In genomic region chr7:30521532-30521931, GRCh38 we compare ENCODE assay signal across 13 cellular contexts. TPM values are rescaled to one million over a fixed set of nuclear protein-coding genes. Genes with fewer than 3 reads are reported as not detected.
A peak's percentile ranks its signal among the peaks of the same experiment; 100 is the strongest.
DNase-seq lines count a peak whose midpoint lies in the region; ATAC-seq and TF ChIP-seq lines count a peak whose summit lies in the region.
"Had no signal": no experiment of that assay in that cellular context is flagged by ENCODE, and none has a peak within 500 bp of the region (broad histone marks: within the 10 kb centered on the region; RNA-seq: fewer than 3 reads in every experiment).

No MANE protein-coding gene starts in this region.

- intact Hi-C loops in CD8-positive, alpha-beta T cell (cut with DNase I, micrococcal nuclease): no loop called here
- intact Hi-C loops in PC-9 (cut with micrococcal nuclease; ENCODE audit: unreplicated experiment): no loop called here

- peak overlapping the region; percentile 67 for H3K4me2 ChIP-seq in PC-9

- peaks cover 17% of the 10 kb centered on the region for H3K36me3 Mint-ChIP-seq in CD8-positive, alpha-beta T cell
- H3K36me3 Mint-ChIP-seq in progenitor cell of endocrine pancreas (ENCODE audit: insufficient read depth) (no peaks in the 10 kb centered on the region), WTC11 (no peaks in the 10 kb centered on the region)

- H3K27ac Mint-ChIP-seq in CD8-positive, alpha-beta T cell: peak overlapping the region; percentile 18
- H3K27ac Mint-ChIP-seq in progenitor cell of endocrine pancreas: peak overlapping the region; percentile 56
- no peak overlapping the region for H3K27ac Mint-ChIP-seq in WTC11
- H3K27ac Mint-ChIP-seq: activated CD8-positive, alpha-beta T cell treated with anti-CD3 and anti-CD28 coated beads for 36 hours had no signal

- H3K36me3 ChIP-seq in CD8-positive, alpha-beta T cell (ENCODE audit: insufficient read depth, low read length): no peaks in the 10 kb centered on the region
- H3K36me3 ChIP-seq in PC-9 (ENCODE audit: low read depth): no peaks in the 10 kb centered on the region

- no peak for TF ChIP-seq CTCF in CD8-positive, alpha-beta T cell (IDR thresholded peaks at IDR 0.05)
- TF ChIP-seq CTCF in PC-9 (conservative IDR thresholded peaks at IDR 0.05) (no peak), foreskin fibroblast (IDR thresholded peaks at IDR 0.05; ENCODE audit: low read depth, low read length) (no peak), progenitor cell of endocrine pancreas (IDR thresholded peaks at IDR 0.05; ENCODE audit: unreplicated experiment) (no peak), WTC11 (IDR thresholded peaks at IDR 0.05) (no peak)

- no peak for ATAC-seq in CD8-positive, alpha-beta T cell
- ATAC-seq in HG02973 (IDR thresholded peaks at IDR 0.05; ENCODE audit: unreplicated experiment) (no peak), WTC11 (no peak)
- ATAC-seq: activated CD8-positive, alpha-beta T cell treated with anti-CD3 and anti-CD28 coated beads for 36 hours had no signal

- POLR2A ChIA-PET in CD8-positive, alpha-beta T cell (lab: Charles Lee): interaction anchor here (0.9 to 1.5 kb wide), 2 partner anchors 11 to 16 kb away, joined by 3 to 6 read pairs; no protein-coding TSS in a partner anchor
- POLR2A ChIA-PET in PC-9 (lab: Charles Lee; ENCODE audit: unreplicated experiment): no interaction called here
- POLR2A ChIA-PET in WTC11 (lab: Charles Lee): no interaction called here

- no peak overlapping the region for H2AFZ ChIP-seq in PC-9

- H3K4me1 Mint-ChIP-seq in CD8-positive, alpha-beta T cell (ENCODE audit: low read depth): no peaks in the 10 kb centered on the region
- H3K4me1 Mint-ChIP-seq in progenitor cell of endocrine pancreas (ENCODE audit: low read depth) (peaks cover 37% of the 10 kb centered on the region), WTC11 (peaks cover 11% of the 10 kb centered on the region)

- H3K27ac ChIP-seq in CD8-positive, alpha-beta T cell (ENCODE audit: low read depth, low read length): no peak overlapping the region
- H3K27ac ChIP-seq in PC-9: peak overlapping the region; percentile 80
- H3K27ac ChIP-seq: HL-60 had no signal

- H3K4me3 Mint-ChIP-seq in CD8-positive, alpha-beta T cell: no peak overlapping the region
- no peak overlapping the region for H3K4me3 Mint-ChIP-seq in progenitor cell of endocrine pancreas (ENCODE audit: low read depth)
- no peak overlapping the region for H3K4me3 Mint-ChIP-seq in WTC11
- H3K4me3 Mint-ChIP-seq: activated CD8-positive, alpha-beta T cell treated with anti-CD3 and anti-CD28 coated beads for 36 hours had no signal

- no peaks in the 10 kb centered on the region for H3K9me3 Mint-ChIP-seq in CD8-positive, alpha-beta T cell
- H3K9me3 Mint-ChIP-seq in progenitor cell of endocrine pancreas (ENCODE audit: low read depth) (no peaks in the 10 kb centered on the region), WTC11 (no peaks in the 10 kb centered on the region)
- H3K9me3 Mint-ChIP-seq: activated CD8-positive, alpha-beta T cell treated with anti-CD3 and anti-CD28 coated beads for 36 hours had no signal

- H3K27me3 ChIP-seq in CD8-positive, alpha-beta T cell (ENCODE audit: insufficient read depth, low read length): no peaks in the 10 kb centered on the region
- H3K27me3 ChIP-seq in PC-9 (ENCODE audit: insufficient read depth, low read depth): no peaks in the 10 kb centered on the region

- H3K27me3 Mint-ChIP-seq in CD8-positive, alpha-beta T cell (ENCODE audit: low read depth): no peaks in the 10 kb centered on the region
- H3K27me3 Mint-ChIP-seq in progenitor cell of endocrine pancreas (no peaks in the 10 kb centered on the region), WTC11 (ENCODE audit: low read depth) (0 out of 2 replicates have a peak, but pooled peaks cover 4% of the 10 kb centered on the region)
- H3K27me3 Mint-ChIP-seq: activated CD8-positive, alpha-beta T cell treated with anti-CD3 and anti-CD28 coated beads for 36 hours had no signal

- CTCF ChIA-PET in CD8-positive, alpha-beta T cell (lab: Charles Lee): interaction anchor here (1.1 to 1.8 kb wide), 2 partner anchors 9 to 11 kb away, joined by 4 to 7 read pairs; no protein-coding TSS in a partner anchor
- CTCF ChIA-PET in PC-9 (lab: Charles Lee): interaction anchor here (0.7 kb wide), 1 partner anchor 11 kb away, joined by 4 read pairs; no protein-coding TSS in a partner anchor
- CTCF ChIA-PET in WTC11 (lab: Charles Lee): interaction anchor here (0.7 to 1.4 kb wide), 2 partner anchors 43 to 246 kb away, joined by 3 to 7 read pairs; no protein-coding TSS in a partner anchor

- no TSS peak for BruUV-seq in PC-9 (replicated peaks; lab: Mats Ljungman, UMichigan)

- H3K4me1 ChIP-seq in CD8-positive, alpha-beta T cell (ENCODE audit: insufficient read depth, low read length): no peaks in the 10 kb centered on the region
- H3K4me1 ChIP-seq in PC-9 (replicated peaks; ENCODE audit: insufficient read depth): peaks cover 39% of the 10 kb centered on the region

- peaks cover 25% of the 10 kb centered on the region for H3F3A ChIP-seq in PC-9 (ENCODE audit: insufficient read depth, low read depth)

- H4K20me1 ChIP-seq in PC-9 (ENCODE audit: insufficient read depth): no peaks in the 10 kb centered on the region

- no peaks in the 10 kb centered on the region for H3K9me2 ChIP-seq in PC-9 (ENCODE audit: insufficient read depth)

- H3K4me3 ChIP-seq in CD8-positive, alpha-beta T cell (ENCODE audit: low read depth, low read length): no peak overlapping the region
- no peak overlapping the region for H3K4me3 ChIP-seq in PC-9
- no peak overlapping the region for H3K4me3 ChIP-seq in foreskin fibroblast (ENCODE audit: low read depth in 1 of 2, low read length in 2 of 2)

- DNase-seq in CD8-positive, alpha-beta T cell: no peak
- DNase-seq in PC-9: no peak
- peak; percentile 30 to 56 for DNase-seq in foreskin fibroblast
- DNase-seq in progenitor cell of endocrine pancreas (ENCODE audit: low spot score, unreplicated experiment): no peak
- no peak for DNase-seq in NK-92 treated with Interleukin-12 subunit alpha and Interleukin-12 subunit beta, amount 100 ng/mL, for 24 hours (lab: John Stamatoyannopoulos, UW)
- no peak for DNase-seq in WTC11 (ENCODE audit: low spot score)
- no peak for DNase-seq in glomerular visceral epithelial cell (ENCODE audit: extremely low spot score)
- DNase-seq: activated CD8-positive, alpha-beta T cell treated with anti-CD3 and anti-CD28 coated beads for 36 hours; MM.1S; NCI-H524 treated with DMSO at 0.1 percent for 48 hours; SW 1271 had no signal

- H3K79me2 ChIP-seq in PC-9 (ENCODE audit: low read depth): no peaks in the 10 kb centered on the region

- H3K9me3 ChIP-seq in CD8-positive, alpha-beta T cell (ENCODE audit: low read length): no peaks in the 10 kb centered on the region
- no peaks in the 10 kb centered on the region for H3K9me3 ChIP-seq in PC-9 (ENCODE audit: insufficient read depth, low read depth)

TF ChIP-seq in WTC11, 78 proteins besides CTCF, POLR2A, EP300 and RAD21 (continues in another document):
- TF ChIP-seq AR (CRISPR knock-in tag; IDR thresholded peaks at IDR 0.05): no peak
- TF ChIP-seq E2F1 (CRISPR knock-in tag; IDR thresholded peaks at IDR 0.05): no peak
- TF ChIP-seq ZNF512 (CRISPR knock-in tag; IDR thresholded peaks at IDR 0.05; ENCODE audit: borderline replicate concordance): no peak
- TF ChIP-seq GTF2I (CRISPR knock-in tag; conservative IDR thresholded peaks at IDR 0.05): no peak
- TF ChIP-seq TEAD4 (CRISPR knock-in tag; IDR thresholded peaks at IDR 0.05): no peak

RNA-seq across cellular contexts. Expression of gene GGCT, which starts 16.9 kb away (rescaled TPM):
- total RNA-seq in CD8-positive, alpha-beta T cell: 1 to 10 TPM; 5.9 to 6.1 TPM
- 151 and 162 TPM in 2 replicates for total RNA-seq in PC-9 (2021)
- total RNA-seq in progenitor cell of endocrine pancreas: 54.0 and 54.7 TPM in 2 replicates
- 95.4 to 106 TPM (median 101 TPM) in 3 replicates for total RNA-seq in WTC11 (2021)

RNA-seq across cellular contexts. Expression of gene NOD1, which starts 42.9 kb away (rescaled TPM):
- 10 to 100 TPM in 1 of 2 experiments, 1 to 10 TPM in 1; 8.4 to 11.1 TPM for total RNA-seq in CD8-positive, alpha-beta T cell
- total RNA-seq in PC-9 (2021) (16.5 and 20.5 TPM in 2 replicates), progenitor cell of endocrine pancreas (2.9 and 3.6 TPM in 2 replicates), WTC11 (2021) (6.0 to 6.4 TPM (median 6.3 TPM) in 3 replicates)

Comparison
In these comparisons a context has a peak if more than half of its experiments do, and no peak if none do; other contexts are left out.
1. DNase-seq: peak in foreskin fibroblast (2 of 2); none in CD8-positive, alpha-beta T cell (0 of 7), PC-9 (0 of 2), progenitor cell of endocrine pancreas (single experiment), NK-92 treated with Interleukin-12 subunit alpha and Interleukin-12 subunit beta, amount 100 ng/mL, for 24 hours (single experiment), WTC11 (single experiment) and glomerular visceral epithelial cell (single experiment).